In the genomic region with DNA sequence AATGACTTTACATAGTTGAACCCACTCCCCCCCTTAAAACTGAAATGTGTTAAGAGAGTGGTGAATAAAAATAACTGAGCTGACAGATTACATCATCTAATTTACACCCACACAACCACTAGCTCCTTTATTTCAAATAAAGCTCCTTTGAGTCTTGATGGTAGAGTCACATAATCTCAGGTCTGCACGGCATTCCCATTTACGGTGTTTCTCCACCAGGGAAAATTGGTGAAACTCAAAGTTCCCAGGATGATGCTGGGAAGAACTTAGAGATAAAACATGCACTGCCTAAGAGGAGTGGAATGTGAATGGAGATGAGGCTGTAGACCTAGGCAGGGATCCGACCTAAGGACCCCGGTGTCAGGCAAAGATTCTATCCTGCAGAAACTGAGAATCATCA, we compare ENCODE assay signal across 31 cellular contexts.
DNase-seq lines count a peak whose midpoint lies in the region; ATAC-seq, FAIRE-seq and TF ChIP-seq lines count a peak whose summit lies in the region.
"Had no signal": no experiment of that assay in that cellular context is flagged by ENCODE, and none has a peak within 500 bp of the region (broad histone marks: within the 10 kb centered on the region; RNA-seq: fewer than 3 reads in every experiment).

No MANE protein-coding gene starts in this region.

- H3K27ac ChIP-seq in foreskin keratinocyte, result peak overlapping the region; percentile 97
- H3K27ac ChIP-seq in osteoblast (ENCODE audit: low read depth, low read length), result peak overlapping the region; percentile 87
- H3K27ac ChIP-seq in adrenal gland, result no peak overlapping the region
- H3K27ac ChIP-seq: heart right ventricle, stomach, tibial artery, VCaP had no signal

- H2AFZ ChIP-seq in osteoblast (ENCODE audit: low read length), result no peak overlapping the region

- no peaks in the 10 kb centered on the region for H3K36me3 ChIP-seq in osteoblast (ENCODE audit: insufficient read depth, low read length)
- no peaks in the 10 kb centered on the region for H3K36me3 ChIP-seq in adrenal gland (replicated peaks in 1 of 2)
- H3K36me3 ChIP-seq: BE2C, heart right ventricle, stomach, tibial artery had no signal

- no peak for FAIRE-seq in RCC 7860 (lab: Jason Lieb, UNC)
- FAIRE-seq: GM19239, K562 had no signal

- H3K4me3 ChIP-seq in osteoblast (ENCODE audit: insufficient read depth, low read length) (no peak overlapping the region), adrenal gland (no peak overlapping the region)
- H3K4me3 ChIP-seq: heart right ventricle, K562, stomach, tibial artery had no signal

- peak; percentile 37 for DNase-seq in EL
- DNase-seq in RCC 7860 (ENCODE audit: low spot score), result peak; percentile 29
- no peak for DNase-seq in foreskin keratinocyte
- DNase-seq in osteoblast (ENCODE audit: insufficient read length, low spot score, missing footprints), result no peak
- DNase-seq in adrenal gland, result no peak
- DNase-seq in mucosa of gallbladder (ENCODE audit: low spot score), result no peak
- DNase-seq in NCI-H1105 (lab: John Stamatoyannopoulos, UW), result no peak
- DNase-seq in SK-N-DZ (ENCODE audit: low spot score), result no peak
- DNase-seq: activated CD4-positive, alpha-beta T cell treated with anti-CD3 and anti-CD28 coated beads, Interleukin-2, amount 10 ng/mL, durations not matched to agents 7 days and 5 days; activated naive CD4-positive, alpha-beta T cell; activated T-cell treated with anti-CD3 and anti-CD28 coated beads, Interleukin-2, amount 50 U/mL, for 4 hours; amniotic stem cell; BE2C; GF-D8; heart right ventricle; naive thymus-derived CD8-positive, alpha-beta T cell; NCI-H1436 treated with DMSO at 0.1 percent for 48 hours; NCI-H2107; NCI-H510A; occipital lobe; retina; small intestine; stimulated activated CD4-positive, alpha-beta T cell treated with anti-CD3 and anti-CD28 coated beads, Interleukin-2, amount 100 ng/mL, for 24 hours; stomach; T-helper 2 cell; tibial artery had no signal

- H3K4me2 ChIP-seq in osteoblast (ENCODE audit: insufficient read depth, low read length), result no peak overlapping the region

- no peak for ATAC-seq in foreskin keratinocyte
- ATAC-seq: activated T-cell treated with anti-CD3 and anti-CD28 coated beads, Interleukin-2, amount 50 U/mL, for 4 hours; heart right ventricle; K562; left lobe of liver; naive thymus-derived CD8-positive, alpha-beta T cell; SK-N-SH treated with all-trans-retinoic acid at 6 μM for 48 hours had no signal

- no peak for TF ChIP-seq POLR2A in adrenal gland (IDR thresholded peaks at IDR 0.05)

- no peaks in the 10 kb centered on the region for H3K27me3 ChIP-seq in foreskin keratinocyte
- no peaks in the 10 kb centered on the region for H3K27me3 ChIP-seq in osteoblast (ENCODE audit: insufficient read depth, low read length)
- H3K27me3 ChIP-seq in adrenal gland, result no peaks in the 10 kb centered on the region
- H3K27me3 ChIP-seq: BE2C, heart right ventricle, stomach, tibial artery had no signal

- no peaks in the 10 kb centered on the region for H3K79me2 ChIP-seq in osteoblast (ENCODE audit: insufficient read depth, low read length)

- TF ChIP-seq CTCF in foreskin keratinocyte (conservative IDR thresholded peaks at IDR 0.05), result no peak
- TF ChIP-seq CTCF in osteoblast (IDR thresholded peaks at IDR 0.05; ENCODE audit: extremely low read depth, low read depth, low read length), result no peak
- TF ChIP-seq CTCF in adrenal gland (IDR thresholded peaks at IDR 0.05), result no peak

- H3K4me1 ChIP-seq in foreskin keratinocyte (peaks cover 15% of the 10 kb centered on the region), osteoblast (ENCODE audit: insufficient read depth, low read length) (peaks cover 26% of the 10 kb centered on the region), adrenal gland (replicated peaks in 1 of 2) (no peaks in the 10 kb centered on the region)
- H3K4me1 ChIP-seq: BE2C, heart right ventricle, stomach, tibial artery had no signal

- H3K9me3 ChIP-seq in osteoblast (ENCODE audit: low read depth, low read length) (no peaks in the 10 kb centered on the region), adrenal gland (replicated peaks in 1 of 3) (no peaks in the 10 kb centered on the region)
- H3K9me3 ChIP-seq: BE2C, tibial artery had no signal

- no peaks in the 10 kb centered on the region for H4K20me1 ChIP-seq in osteoblast (ENCODE audit: insufficient read depth, low read length)

- 67 to 82% (median 72%) methylated on average over 4 of the region's 4 CpGs for WGBS in adrenal gland, 4 donors

- intact Hi-C loops in adrenal gland (cut with DNase I), result loop anchor here in 1 of 2 donors (10.0 kb wide), 1 partner anchor 840 kb away; no protein-coding TSS in a partner anchor

Comparison
In these comparisons a context has a peak if more than half of its experiments do, and no peak if none do; other contexts are left out.
1. DNase-seq: peak in EL (single experiment) and RCC 7860 (single experiment); none in foreskin keratinocyte (0 of 2), osteoblast (single experiment), adrenal gland (0 of 7), mucosa of gallbladder (single experiment), NCI-H1105 (single experiment) and SK-N-DZ (single experiment).
2. H3K27ac ChIP-seq: peak in foreskin keratinocyte (single experiment) and osteoblast (single experiment); none in adrenal gland (0 of 5).